8 cellular contexts compared by ENCODE assay signal in genomic region chr6:80004199-80005072, GRCh38. TPM values are rescaled to one million over a fixed set of nuclear protein-coding genes. Genes with fewer than 3 reads are reported as not detected.
DNase-seq lines count a peak whose midpoint lies in the region; ATAC-seq and TF ChIP-seq lines count a peak whose summit lies in the region.

TTK (plus strand) TSS chr6:80004649; CDS start chr6:80005844, 1,195 bp downstream.

- peak within 1 kb of the TSS; percentile 96 for H3K27ac Mint-ChIP-seq in activated CD4-positive, alpha-beta T cell treated with anti-CD3 and anti-CD28 coated beads, Interleukin-2, amount 10 ng/mL, durations not matched to agents 24 days and 14 days

- peaks cover 9% of the 10 kb centered on the region; the same call in 1 of the 2 replicates for H3K36me3 ChIP-seq in BE2C

- peak within 1 kb of the TSS; percentile 98 for H3K4me3 Mint-ChIP-seq in activated CD4-positive, alpha-beta T cell treated with anti-CD3 and anti-CD28 coated beads, Interleukin-2, amount 10 ng/mL, durations not matched to agents 24 days and 14 days

- no peak for TF ChIP-seq CTCF in BE2C (IDR thresholded peaks at IDR 0.05; ENCODE audit: low read depth, low read length)
- TF ChIP-seq CTCF in coronary artery (IDR thresholded peaks at IDR 0.05), result no peak

- H3K27ac ChIP-seq in coronary artery, result peak within 1 kb of the TSS; percentile 48 to 89

- no peaks in the 10 kb centered on the region for H3K27me3 ChIP-seq in BE2C

- intact Hi-C loops in activated CD4-positive, alpha-beta T cell treated with anti-CD3 and anti-CD28 coated beads, Interleukin-2, amount 10 ng/mL, durations not matched to agents 24 days and 14 days (cut with micrococcal nuclease), result loop anchor here (1.0 to 10.0 kb wide), 7 partner anchors 28 to 1750 kb away; partner anchors contain the start of genes BCKDHB, ELOVL4, IRAK1BP1 and TENT5A
- intact Hi-C loops in left colon (cut with DNase I, micrococcal nuclease), result no loop called here

- H3K4me3 ChIP-seq in BE2C (ENCODE audit: low read depth, low read length) (peak within 1 kb of the TSS; percentile 92), coronary artery (peak within 1 kb of the TSS; percentile 80)

- DNase-seq in BE2C (peak; percentile 97), NCI-H526 treated with DMSO at 0.1 percent for 48 hours (lab: John Stamatoyannopoulos, UW) (peak; percentile 96), coronary artery (ENCODE audit: low spot score) (peak; percentile 92), left colon (peak; percentile 94)
- peak; percentile 98 for DNase-seq in activated CD4-positive, alpha-beta T cell treated with anti-CD3 and anti-CD28 coated beads, Interleukin-2, amount 10 ng/mL, durations not matched to agents 24 days and 14 days
- peak; percentile 89 for DNase-seq in stimulated activated CD4-positive, alpha-beta T cell treated with anti-CD3 and anti-CD28 coated beads, Interleukin-1b, Interleukin-23, amount 100 ng/mL, for 48 hours

- ATAC-seq in GM19324 (IDR thresholded peaks at IDR 0.05; ENCODE audit: low FRiP score, unreplicated experiment), result peak; percentile 100
- peak; percentile 99 for ATAC-seq in HG03469 (IDR thresholded peaks at IDR 0.05; ENCODE audit: unreplicated experiment)
- peak; percentile 100 for ATAC-seq in left colon

- peaks cover 6% of the 10 kb centered on the region for H3K27me3 Mint-ChIP-seq in activated CD4-positive, alpha-beta T cell treated with anti-CD3 and anti-CD28 coated beads, Interleukin-2, amount 10 ng/mL, durations not matched to agents 24 days and 14 days

- H3K36me3 Mint-ChIP-seq in activated CD4-positive, alpha-beta T cell treated with anti-CD3 and anti-CD28 coated beads, Interleukin-2, amount 10 ng/mL, durations not matched to agents 24 days and 14 days (ENCODE audit: low read depth), result peaks cover 21% of the 10 kb centered on the region

- H3K4me1 Mint-ChIP-seq in activated CD4-positive, alpha-beta T cell treated with anti-CD3 and anti-CD28 coated beads, Interleukin-2, amount 10 ng/mL, durations not matched to agents 24 days and 14 days, result peaks cover 38% of the 10 kb centered on the region

- H3K9me3 Mint-ChIP-seq in activated CD4-positive, alpha-beta T cell treated with anti-CD3 and anti-CD28 coated beads, Interleukin-2, amount 10 ng/mL, durations not matched to agents 24 days and 14 days, result no peaks in the 10 kb centered on the region

- H3K4me1 ChIP-seq in BE2C, result no peaks in the 10 kb centered on the region

- H3K9me3 ChIP-seq in BE2C, result no peaks in the 10 kb centered on the region

RNA-seq across cellular contexts. Expression of gene TTK, which starts in this region (rescaled TPM):
- polyA plus RNA-seq in BE2C (2012; ENCODE audit: insufficient read depth, insufficient read length, low read depth), result 2.8 TPM
- 21.9 and 22.4 TPM in 2 replicates for total RNA-seq in activated CD4-positive, alpha-beta T cell treated with anti-CD3 and anti-CD28 coated beads, Interleukin-2, amount 10 ng/mL, durations not matched to agents 24 days and 14 days
- total RNA-seq in left colon, result 1 to 10 TPM; 1.9 to 5.7 TPM

Comparison
In these comparisons a context has a peak if more than half of its experiments do, and no peak if none do; other contexts are left out.
1. Peak in every context shown above with its lines: DNase-seq, ATAC-seq, H3K4me3 ChIP-seq and H3K27ac ChIP-seq.